In genomic region chr14:99850705-99851104, GRCh38 we compare ENCODE assay signal across 28 cellular contexts. TPM values are rescaled to one million over a fixed set of nuclear protein-coding genes. Genes with fewer than 3 reads are reported as not detected.
"Had no signal": no experiment of that assay in that cellular context is flagged by ENCODE, and none has a peak within 500 bp of the region (broad histone marks: within the 10 kb centered on the region; RNA-seq: fewer than 3 reads in every experiment).

No MANE protein-coding gene starts in this region.

- H3K4me1 Mint-ChIP-seq: activated naive CD4-positive, alpha-beta T cell treated with anti-CD3 and anti-CD28 coated beads, Interleukin-2, amount 50 U/mL, for 24 hours had no signal

- ATAC-seq: activated CD4-positive, CD25-positive, alpha-beta regulatory T cell treated with anti-CD3 and anti-CD28 coated beads, Interleukin-2, amount 50 U/mL, for 24 hours; activated CD8-positive, alpha-beta T cell treated with anti-CD3 and anti-CD28 coated beads for 36 hours; Right ventricle myocardium inferior had no signal

- H3K4me1 ChIP-seq: breast epithelium had no signal

- H3K27me3 ChIP-seq: breast epithelium, MG63, SJCRH30 had no signal

- H3K4me3 ChIP-seq: breast epithelium, MG63, SJCRH30 had no signal

- DNase-seq: activated CD4-positive, alpha-beta T cell treated with anti-CD3 and anti-CD28 coated beads for 4 hours; activated CD8-positive, alpha-beta memory T cell treated with anti-CD3 and anti-CD28 coated beads, Interleukin-2, amount 50 U/mL, for 4 hours; activated CD8-positive, alpha-beta T cell treated with anti-CD3 and anti-CD28 coated beads for 36 hours; activated effector memory CD4-positive, alpha-beta T cell treated with Interleukin-2 at 50 U/mL for 16 hours; activated naive CD4-positive, alpha-beta T cell; activated T-cell treated with anti-CD3 and anti-CD28 coated beads, Interleukin-2, amount 50 U/mL, for 1 hour; aorta; caudate nucleus; MG63; MV-4-11; NCI-H1436 treated with DMSO at 0.1 percent for 48 hours; NCI-H187; NCI-H2081; NCI-H446; NCI-H526 treated with DMSO at 0.1 percent for 48 hours; NCI-H82; RPMI8226; SJCRH30; SK-N-SH; T-helper 1 cell; WERI-Rb-1 had no signal

- H3K27ac ChIP-seq: breast epithelium, KMS-11, SJCRH30, WERI-Rb-1 had no signal

- H3K9ac ChIP-seq: KMS-11, SK-N-SH had no signal

- H3K4me3 Mint-ChIP-seq: activated CD8-positive, alpha-beta T cell treated with anti-CD3 and anti-CD28 coated beads for 36 hours; activated naive CD4-positive, alpha-beta T cell treated with anti-CD3 and anti-CD28 coated beads, Interleukin-2, amount 50 U/mL, for 24 hours; activated T-helper 1 cell treated with anti-CD3 and anti-CD28 coated beads, Interleukin-12 subunit alpha, Interleukin-12 subunit beta, Interleukin-2, Interleukin-4 antibody, amounts not matched to agents 30 ng/mL and 10 ng/mL and 1 ng/mL, durations not matched to agents 14 hours and 24 hours and 36 hours had no signal

- H3K9me2 ChIP-seq: SK-N-SH had no signal

- H3K4me2 ChIP-seq: KMS-11, SK-N-SH had no signal

- H3K36me3 ChIP-seq: breast epithelium, MG63, SJCRH30 had no signal

- H3K27ac Mint-ChIP-seq: activated CD8-positive, alpha-beta T cell treated with anti-CD3 and anti-CD28 coated beads for 36 hours; activated naive CD4-positive, alpha-beta T cell treated with anti-CD3 and anti-CD28 coated beads, Interleukin-2, amount 50 U/mL, for 24 hours; activated T-helper 1 cell treated with anti-CD3 and anti-CD28 coated beads, Interleukin-12 subunit alpha, Interleukin-12 subunit beta, Interleukin-2, Interleukin-4 antibody, amounts not matched to agents 30 ng/mL and 10 ng/mL and 1 ng/mL, durations not matched to agents 14 hours and 24 hours and 36 hours had no signal

RNA-seq across cellular contexts. Expression of gene EML1, which starts 57.5 kb away (rescaled TPM):
- total RNA-seq: OCI-LY7 had no signal
